In genomic region chr7:7699370-7699769, GRCh38 we compare ENCODE assay signal across 1 cellular context.
TF ChIP-seq lines count a peak whose summit lies in the region.

No MANE protein-coding gene starts in this region.

TF ChIP-seq in GM12878, 131 proteins besides CTCF, POLR2A, EP300 and RAD21:
- TF ChIP-seq ZNF687 (IDR thresholded peaks at IDR 0.05) (no peak), SIX5 (IDR thresholded peaks at IDR 0.05; ENCODE audit: low read depth, low read length, severe bottlenecking) (no peak), KAT2A (conservative IDR thresholded peaks at IDR 0.05; ENCODE audit: control insufficient read depth, low read depth, low read length) (no peak), ATF2 (IDR thresholded peaks at IDR 0.05; ENCODE audit: low read length) (no peak), RCOR1 (conservative IDR thresholded peaks at IDR 0.05; ENCODE audit: low read depth, low read length) (no peak), TCF3 (IDR thresholded peaks at IDR 0.05; ENCODE audit: borderline replicate concordance, insufficient read depth, low read depth, low read length) (no peak), IRF3 (IDR thresholded peaks at IDR 0.05) (no peak), EZH2 (IDR thresholded peaks at IDR 0.05; ENCODE audit: borderline replicate concordance, control insufficient read depth, low read depth, low read length) (no peak), MTA2 (IDR thresholded peaks at IDR 0.05; ENCODE audit: low read depth) (no peak), PRDM15 (CRISPR knock-in tag; IDR thresholded peaks at IDR 0.05) (no peak), CUX1 (IDR thresholded peaks at IDR 0.05; ENCODE audit: insufficient replicate concordance, low read depth, low read length) (no peak)
